Comparison of ENCODE assay signal across 9 cellular contexts in the genomic region with DNA sequence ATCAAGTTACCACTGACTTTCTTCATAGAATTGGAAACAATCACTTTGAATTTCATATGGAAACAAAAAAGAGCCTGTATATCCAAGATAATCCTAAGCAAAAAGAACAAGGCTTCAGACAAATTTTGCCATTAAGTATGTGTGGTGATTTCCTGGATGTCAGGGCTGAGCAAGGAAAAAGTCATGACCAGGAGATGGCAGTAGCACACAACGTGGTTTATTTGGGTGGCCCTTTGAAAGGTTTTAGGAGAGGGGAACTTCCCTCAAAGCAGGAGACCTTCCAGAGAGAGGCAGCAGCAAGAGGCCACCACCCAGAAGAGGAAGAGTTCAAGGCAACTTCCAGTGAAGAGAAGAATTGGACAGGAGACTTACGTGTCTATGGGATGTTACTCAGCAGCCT. TPM values are rescaled to one million over a fixed set of nuclear protein-coding genes. Genes with fewer than 3 reads are reported as not detected.
DNase-seq lines count a peak whose midpoint lies in the region; ATAC-seq and TF ChIP-seq lines count a peak whose summit lies in the region.
"Had no signal": no experiment of that assay in that cellular context is flagged by ENCODE, and none has a peak within 500 bp of the region (broad histone marks: within the 10 kb centered on the region; RNA-seq: fewer than 3 reads in every experiment).

No MANE protein-coding gene starts in this region.

- peak; percentile 86 for ATAC-seq in HG03342 (IDR thresholded peaks at IDR 0.05; ENCODE audit: unreplicated experiment)
- no peak for ATAC-seq in HG03039 (IDR thresholded peaks at IDR 0.05; ENCODE audit: unreplicated experiment)

- CTCF ChIA-PET in activated naive CD4-positive, alpha-beta T cell treated with anti-CD3 and anti-CD28 coated beads, Interleukin-2, amount 10 ng/mL, durations not matched to agents 7 days and 5 days (lab: Charles Lee), result no interaction called here

- H3K36me3 Mint-ChIP-seq in activated naive CD4-positive, alpha-beta T cell treated with anti-CD3 and anti-CD28 coated beads, Interleukin-2, amount 10 ng/mL, durations not matched to agents 7 days and 5 days, result no peaks in the 10 kb centered on the region
- H3K36me3 Mint-ChIP-seq in nephron progenitor cell (ENCODE audit: low read depth), result no peaks in the 10 kb centered on the region
- H3K36me3 Mint-ChIP-seq: naive B cell had no signal

- no peaks in the 10 kb centered on the region for H3K27me3 Mint-ChIP-seq in activated naive CD4-positive, alpha-beta T cell treated with anti-CD3 and anti-CD28 coated beads, Interleukin-2, amount 10 ng/mL, durations not matched to agents 7 days and 5 days
- H3K27me3 Mint-ChIP-seq in nephron progenitor cell (ENCODE audit: low read depth, poor library complexity), result no peaks in the 10 kb centered on the region

- H3K4me1 Mint-ChIP-seq in activated naive CD4-positive, alpha-beta T cell treated with anti-CD3 and anti-CD28 coated beads, Interleukin-2, amount 10 ng/mL, durations not matched to agents 7 days and 5 days, result no peaks in the 10 kb centered on the region
- H3K4me1 Mint-ChIP-seq in nephron progenitor cell, result no peaks in the 10 kb centered on the region
- H3K4me1 Mint-ChIP-seq: naive B cell had no signal

- peak; percentile 1 to 22 for DNase-seq in NCI-H524 (lab: John Stamatoyannopoulos, UW)
- no peak for DNase-seq in NCI-H524 treated with DMSO at 0.1 percent for 48 hours (lab: John Stamatoyannopoulos, UW)
- DNase-seq in activated naive CD4-positive, alpha-beta T cell treated with anti-CD3 and anti-CD28 coated beads, Interleukin-2, amount 10 ng/mL, durations not matched to agents 7 days and 5 days, result peak; percentile 32
- DNase-seq in nephron progenitor cell, result peak; percentile 4
- no peak for DNase-seq in hippocampal formation (lab: John Stamatoyannopoulos, UW)
- DNase-seq in SK-N-DZ (ENCODE audit: low spot score), result no peak
- DNase-seq: naive B cell had no signal

- H3K27ac Mint-ChIP-seq in activated naive CD4-positive, alpha-beta T cell treated with anti-CD3 and anti-CD28 coated beads, Interleukin-2, amount 10 ng/mL, durations not matched to agents 7 days and 5 days, result no peak overlapping the region
- H3K27ac Mint-ChIP-seq in nephron progenitor cell, result no peak overlapping the region
- H3K27ac Mint-ChIP-seq: naive B cell had no signal

- peak; percentile 29 for TF ChIP-seq CTCF in nephron progenitor cell (IDR thresholded peaks at IDR 0.05)

- no peak overlapping the region for H3K4me3 Mint-ChIP-seq in activated naive CD4-positive, alpha-beta T cell treated with anti-CD3 and anti-CD28 coated beads, Interleukin-2, amount 10 ng/mL, durations not matched to agents 7 days and 5 days
- no peak overlapping the region for H3K4me3 Mint-ChIP-seq in nephron progenitor cell
- H3K4me3 Mint-ChIP-seq: naive B cell had no signal

- no peaks in the 10 kb centered on the region for H3K9me3 Mint-ChIP-seq in activated naive CD4-positive, alpha-beta T cell treated with anti-CD3 and anti-CD28 coated beads, Interleukin-2, amount 10 ng/mL, durations not matched to agents 7 days and 5 days
- H3K9me3 Mint-ChIP-seq in nephron progenitor cell, result peaks cover 37% of the 10 kb centered on the region

RNA-seq across cellular contexts. Expression of a gene that starts 18.1 kb away (rescaled TPM):
- polyA plus RNA-seq in SK-N-DZ (2014; cell fraction: cytosol; rRNA removed), result 3.2 and 3.3 TPM in 2 replicates
- polyA plus RNA-seq in SK-N-DZ (2014; cell fraction: nucleus; rRNA removed), result 1.2 and 1.9 TPM in 2 replicates

Comparison
In these comparisons a context has a peak if more than half of its experiments do, and no peak if none do; other contexts are left out.
1. DNase-seq: peak in NCI-H524 (2 of 2), activated naive CD4-positive, alpha-beta T cell treated with anti-CD3 and anti-CD28 coated beads, Interleukin-2, amount 10 ng/mL, durations not matched to agents 7 days and 5 days (single experiment) and nephron progenitor cell (single experiment); none in NCI-H524 treated with DMSO at 0.1 percent for 48 hours (single experiment), hippocampal formation (0 of 2) and SK-N-DZ (single experiment).